In the genomic region with DNA sequence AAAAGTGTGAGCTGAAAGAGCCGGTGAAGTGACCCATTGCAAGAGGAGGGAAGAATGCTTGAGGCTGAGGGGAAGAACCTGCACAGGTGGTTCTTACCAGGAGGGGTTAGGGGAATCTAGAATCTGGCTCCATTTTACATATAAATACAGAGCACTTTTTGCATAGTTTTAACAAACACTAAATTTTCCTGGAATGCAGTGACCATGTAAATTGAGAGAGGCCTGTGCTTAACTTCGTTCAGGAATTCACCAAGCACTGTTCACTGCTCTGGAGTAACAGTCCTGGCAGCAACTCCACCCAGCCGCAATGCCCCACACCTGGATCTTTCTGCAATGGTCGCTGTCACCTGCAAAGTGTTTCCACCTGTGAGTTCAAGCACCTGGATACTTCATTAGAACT, we compare ENCODE assay signal across 1 cellular context.
TF ChIP-seq lines count a peak whose summit lies in the region.

No MANE protein-coding gene starts in this region.

TF ChIP-seq in WTC11, 78 proteins besides CTCF, POLR2A, EP300 and RAD21 (continued from another document):
- TF ChIP-seq, protein P1, sequence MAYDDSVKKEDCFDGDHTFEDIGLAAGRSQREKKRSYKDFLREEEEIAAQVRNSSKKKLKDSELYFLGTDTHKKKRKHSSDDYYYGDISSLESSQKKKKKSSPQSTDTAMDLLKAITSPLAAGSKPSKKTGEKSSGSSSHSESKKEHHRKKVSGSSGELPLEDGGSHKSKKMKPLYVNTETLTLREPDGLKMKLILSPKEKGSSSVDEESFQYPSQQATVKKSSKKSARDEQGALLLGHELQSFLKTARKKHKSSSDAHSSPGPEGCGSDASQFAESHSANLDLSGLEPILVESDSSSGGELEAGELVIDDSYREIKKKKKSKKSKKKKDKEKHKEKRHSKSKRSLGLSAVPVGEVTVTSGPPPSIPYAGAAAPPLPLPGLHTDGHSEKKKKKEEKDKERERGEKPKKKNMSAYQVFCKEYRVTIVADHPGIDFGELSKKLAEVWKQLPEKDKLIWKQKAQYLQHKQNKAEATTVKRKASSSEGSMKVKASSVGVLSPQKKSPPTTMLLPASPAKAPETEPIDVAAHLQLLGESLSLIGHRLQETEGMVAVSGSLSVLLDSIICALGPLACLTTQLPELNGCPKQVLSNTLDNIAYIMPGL (CRISPR knock-in tag; IDR thresholded peaks at IDR 0.05): no peak
- TF ChIP-seq ESRRA (CRISPR knock-in tag; IDR thresholded peaks at IDR 0.05; ENCODE audit: borderline replicate concordance): no peak
